17 cellular contexts compared by ENCODE assay signal in genomic region chr1:51276286-51276685, GRCh38. TPM values are rescaled to one million over a fixed set of nuclear protein-coding genes. Genes with fewer than 3 reads are reported as not detected.
"Had no signal": no experiment of that assay in that cellular context is flagged by ENCODE, and none has a peak within 500 bp of the region (broad histone marks: within the 10 kb centered on the region; RNA-seq: fewer than 3 reads in every experiment).

No MANE protein-coding gene starts in this region.

- DNase-seq: activated CD4-positive, CD25-positive, alpha-beta regulatory T cell treated with anti-CD3 and anti-CD28 coated beads, Interleukin-2, amount 50 U/mL, for 72 hours; activated naive CD4-positive, alpha-beta T cell; activated naive CD8-positive, alpha-beta T cell treated with anti-CD3 and anti-CD28 coated beads for 36 hours; colonic mucosa; kidney; left lung; stimulated activated CD4-positive, alpha-beta T cell treated with anti-CD3 and anti-CD28 coated beads, Interleukin-4, amount 100 ng/mL, for 1 hour; T-helper 9 cell; testis; upper lobe of right lung had no signal

- H3K27me3 Mint-ChIP-seq: activated naive CD8-positive, alpha-beta T cell treated with anti-CD3 and anti-CD28 coated beads for 36 hours; brain; central memory CD8-positive, alpha-beta T cell; natural killer cell treated with Interleukin-12 subunit alpha and Interleukin-12 subunit beta and Interleukin-15 and Interleukin-18, amount 100 ng/mL, for 72 hours had no signal

- H3K9me3 Mint-ChIP-seq: activated naive CD8-positive, alpha-beta T cell treated with anti-CD3 and anti-CD28 coated beads for 36 hours; brain; central memory CD8-positive, alpha-beta T cell; mesothelial cell of epicardium; natural killer cell treated with Interleukin-12 subunit alpha and Interleukin-12 subunit beta and Interleukin-15 and Interleukin-18, amount 100 ng/mL, for 72 hours had no signal

- H3K27ac ChIP-seq: colonic mucosa, gastroesophageal sphincter, heart left ventricle, left lung, testis, upper lobe of right lung had no signal

- H3K9me3 ChIP-seq: colonic mucosa, gastroesophageal sphincter, heart left ventricle, left lung, testis, upper lobe of right lung had no signal

- H3K4me3 ChIP-seq: colonic mucosa, gastroesophageal sphincter, heart left ventricle, left lung, smooth muscle cell, testis, upper lobe of right lung had no signal

- H3K4me1 Mint-ChIP-seq: brain; central memory CD8-positive, alpha-beta T cell; mesothelial cell of epicardium had no signal

- H3K27ac Mint-ChIP-seq: activated naive CD8-positive, alpha-beta T cell treated with anti-CD3 and anti-CD28 coated beads for 36 hours; mesothelial cell of epicardium; natural killer cell treated with Interleukin-12 subunit alpha and Interleukin-12 subunit beta and Interleukin-15 and Interleukin-18, amount 100 ng/mL, for 72 hours had no signal

- H3K4me1 ChIP-seq: colonic mucosa, gastroesophageal sphincter, left lung, upper lobe of right lung had no signal

- H3K27me3 ChIP-seq: colonic mucosa, gastroesophageal sphincter, heart left ventricle, left lung, testis, upper lobe of right lung had no signal

- H3K36me3 ChIP-seq: colonic mucosa had no signal

- H3K4me3 Mint-ChIP-seq: brain; central memory CD8-positive, alpha-beta T cell; mesothelial cell of epicardium; natural killer cell treated with Interleukin-12 subunit alpha and Interleukin-12 subunit beta and Interleukin-15 and Interleukin-18, amount 100 ng/mL, for 72 hours had no signal

RNA-seq across cellular contexts. Expression of gene TTC39A, which starts 54.1 kb away (rescaled TPM):
- total RNA-seq: activated naive CD8-positive, alpha-beta T cell treated with anti-CD3 and anti-CD28 coated beads for 36 hours had no signal
